ENCODE assay signal across 1 cellular context in the genomic region with DNA sequence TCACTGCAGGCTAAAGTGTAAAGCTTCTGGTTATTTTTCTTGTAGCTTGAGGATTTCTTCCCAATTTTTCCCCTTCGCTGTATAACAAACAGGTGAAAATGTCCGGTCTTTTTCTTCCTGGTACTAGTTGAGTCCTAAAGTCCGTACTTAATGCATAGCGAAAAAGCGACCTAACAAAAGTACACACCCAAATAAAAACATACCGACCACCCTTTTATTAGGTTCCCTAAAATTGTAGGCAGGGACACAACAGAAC.
TF ChIP-seq lines count a peak whose summit lies in the region.

No MANE protein-coding gene starts in this region.

TF ChIP-seq in IMR-90, 13 proteins besides CTCF, POLR2A, EP300 and RAD21 (continued from another document):
- TF ChIP-seq, protein P1, sequence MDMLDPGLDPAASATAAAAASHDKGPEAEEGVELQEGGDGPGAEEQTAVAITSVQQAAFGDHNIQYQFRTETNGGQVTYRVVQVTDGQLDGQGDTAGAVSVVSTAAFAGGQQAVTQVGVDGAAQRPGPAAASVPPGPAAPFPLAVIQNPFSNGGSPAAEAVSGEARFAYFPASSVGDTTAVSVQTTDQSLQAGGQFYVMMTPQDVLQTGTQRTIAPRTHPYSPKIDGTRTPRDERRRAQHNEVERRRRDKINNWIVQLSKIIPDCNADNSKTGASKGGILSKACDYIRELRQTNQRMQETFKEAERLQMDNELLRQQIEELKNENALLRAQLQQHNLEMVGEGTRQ (IDR thresholded peaks at IDR 0.05; ENCODE audit: low read depth, low read length): no peak
- TF ChIP-seq RCOR1 (IDR thresholded peaks at IDR 0.05; ENCODE audit: insufficient replicate concordance, low read length) (no peak), MAFK (IDR thresholded peaks at IDR 0.05; ENCODE audit: low read depth, low read length) (no peak), NFE2L2 (IDR thresholded peaks at IDR 0.05; ENCODE audit: low read depth, low read length) (no peak), CHD1 (IDR thresholded peaks at IDR 0.05; ENCODE audit: low read depth, low read length) (no peak), RFX5 (IDR thresholded peaks at IDR 0.05; ENCODE audit: low read depth, low read length) (no peak), MAZ (IDR thresholded peaks at IDR 0.05; ENCODE audit: borderline replicate concordance, low read depth, low read length) (no peak), SMC3 (IDR thresholded peaks at IDR 0.05; ENCODE audit: low read depth, low read length) (no peak)
- TF ChIP-seq, protein P2, sequence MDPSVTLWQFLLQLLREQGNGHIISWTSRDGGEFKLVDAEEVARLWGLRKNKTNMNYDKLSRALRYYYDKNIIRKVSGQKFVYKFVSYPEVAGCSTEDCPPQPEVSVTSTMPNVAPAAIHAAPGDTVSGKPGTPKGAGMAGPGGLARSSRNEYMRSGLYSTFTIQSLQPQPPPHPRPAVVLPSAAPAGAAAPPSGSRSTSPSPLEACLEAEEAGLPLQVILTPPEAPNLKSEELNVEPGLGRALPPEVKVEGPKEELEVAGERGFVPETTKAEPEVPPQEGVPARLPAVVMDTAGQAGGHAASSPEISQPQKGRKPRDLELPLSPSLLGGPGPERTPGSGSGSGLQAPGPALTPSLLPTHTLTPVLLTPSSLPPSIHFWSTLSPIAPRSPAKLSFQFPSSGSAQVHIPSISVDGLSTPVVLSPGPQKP (IDR thresholded peaks at IDR 0.05; ENCODE audit: borderline replicate concordance, low read depth, low read length): no peak
